Comparison of ENCODE assay signal across 21 cellular contexts in genomic region chr15:60612400-60613048, GRCh38.
DNase-seq lines count a peak whose midpoint lies in the region; ATAC-seq and TF ChIP-seq lines count a peak whose summit lies in the region.
"Had no signal": no experiment of that assay in that cellular context is flagged by ENCODE, and none has a peak within 500 bp of the region (broad histone marks: within the 10 kb centered on the region; RNA-seq: fewer than 3 reads in every experiment).

No MANE protein-coding gene starts in this region.

- no peak for TF ChIP-seq POLR2A in vagina (IDR thresholded peaks at IDR 0.05)

- no peaks in the 10 kb centered on the region for H3K9me2 ChIP-seq in SK-N-SH

- no peaks in the 10 kb centered on the region for H3K27me3 Mint-ChIP-seq in WTC11 (ENCODE audit: low read depth)

- intact Hi-C loops in vagina (cut with DNase I) = no loop called here

- WGBS in SK-N-SH (ENCODE audit: low lambda C conversion rate) = 48% methylated on average over 5 of the region's 5 CpGs

- no peaks in the 10 kb centered on the region for H3K36me3 ChIP-seq in SK-N-SH (replicated peaks in 1 of 2; ENCODE audit: control insufficient read depth in 1 of 2, insufficient read depth in 2 of 2, low read length in 1 of 2)
- H3K36me3 ChIP-seq in right atrium auricular region = no peaks in the 10 kb centered on the region
- no peaks in the 10 kb centered on the region for H3K36me3 ChIP-seq in vagina
- H3K36me3 ChIP-seq: esophagus muscularis mucosa, heart right ventricle, upper lobe of right lung had no signal

- H4K20me1 ChIP-seq in SK-N-SH (ENCODE audit: insufficient read depth) = no peaks in the 10 kb centered on the region

- DNase-seq in SK-N-SH (no peak), WTC11 (ENCODE audit: low spot score) (no peak), right atrium auricular region (ENCODE audit: low spot score) (no peak), vagina (ENCODE audit: extremely low spot score in 2 of 2) (no peak)
- DNase-seq: activated CD4-positive, alpha-beta T cell treated with anti-CD3 and anti-CD28 coated beads, Interleukin-2, amount 10 ng/mL, durations not matched to agents 24 days and 14 days; activated naive CD4-positive, alpha-beta T cell treated with anti-CD3 and anti-CD28 coated beads, Interleukin-2, amount 10 ng/mL, durations not matched to agents 7 days and 5 days; activated T-cell treated with anti-CD3 and anti-CD28 coated beads for 4 hours; CD4-positive, alpha-beta memory T cell; heart right ventricle; HFFc6; NCI-H1930; upper lobe of right lung had no signal

- no peaks in the 10 kb centered on the region for H3K79me2 ChIP-seq in SK-N-SH (ENCODE audit: insufficient read depth)

- no peak overlapping the region for H3K4me3 Mint-ChIP-seq in WTC11
- H3K4me3 Mint-ChIP-seq: activated CD4-positive, alpha-beta T cell treated with anti-CD3 and anti-CD28 coated beads, Interleukin-2, amount 10 ng/mL, durations not matched to agents 24 days and 14 days; activated naive CD4-positive, alpha-beta T cell treated with anti-CD3 and anti-CD28 coated beads, Interleukin-2, amount 10 ng/mL, durations not matched to agents 7 days and 5 days; HFFc6; mesothelial cell of epicardium; neural crest cell; stimulated activated naive CD8-positive, alpha-beta T cell treated with anti-CD3 and anti-CD28 coated beads, Interleukin-15, Interleukin-2, amounts not matched to agents 100 ng/mL and 50 ng/mL, for 24 hours had no signal

- no peak for TF ChIP-seq RAD21 in SK-N-SH (IDR thresholded peaks at IDR 0.05; ENCODE audit: low read length)

- no peak for TF ChIP-seq CTCF in SK-N-SH (IDR thresholded peaks at IDR 0.05)
- no peak for TF ChIP-seq CTCF in WTC11 (IDR thresholded peaks at IDR 0.05)
- no peak for TF ChIP-seq CTCF in right atrium auricular region (IDR thresholded peaks at IDR 0.05)
- TF ChIP-seq CTCF in vagina (IDR thresholded peaks at IDR 0.05) = no peak

- TF ChIP-seq EP300 in SK-N-SH (IDR thresholded peaks at IDR 0.05; ENCODE audit: borderline replicate concordance in 1 of 2, low read depth in 1 of 2, low read length in 1 of 2) = no peak

- H3K27ac Mint-ChIP-seq in WTC11 = no peak overlapping the region
- H3K27ac Mint-ChIP-seq: activated CD4-positive, alpha-beta T cell treated with anti-CD3 and anti-CD28 coated beads, Interleukin-2, amount 10 ng/mL, durations not matched to agents 24 days and 14 days; activated naive CD4-positive, alpha-beta T cell treated with anti-CD3 and anti-CD28 coated beads, Interleukin-2, amount 10 ng/mL, durations not matched to agents 7 days and 5 days; HFFc6; mesothelial cell of epicardium; stimulated activated naive CD8-positive, alpha-beta T cell treated with anti-CD3 and anti-CD28 coated beads, Interleukin-15, Interleukin-2, amounts not matched to agents 100 ng/mL and 50 ng/mL, for 24 hours had no signal

- CTCF ChIA-PET in SK-N-SH (lab: Yijun Ruan, JAX) (interaction anchor here (1.8 kb wide), 1 partner anchor 304 kb away, joined by 3 read pairs; no protein-coding TSS in a partner anchor), WTC11 (lab: Charles Lee) (no interaction called here)

- H3K27ac ChIP-seq in SK-N-SH (ENCODE audit: low read depth in 2 of 2, low read length in 1 of 2) = no peak overlapping the region
- H3K27ac ChIP-seq in right atrium auricular region = peak overlapping the region; percentile 23 to 50
- H3K27ac ChIP-seq in vagina = peak overlapping the region; percentile 48
- H3K27ac ChIP-seq: upper lobe of right lung had no signal

- peaks cover 36% of the 10 kb centered on the region for H3K4me1 Mint-ChIP-seq in WTC11

- no peaks in the 10 kb centered on the region for H3K9me3 Mint-ChIP-seq in WTC11
- H3K9me3 Mint-ChIP-seq: activated CD4-positive, alpha-beta T cell treated with anti-CD3 and anti-CD28 coated beads, Interleukin-2, amount 10 ng/mL, durations not matched to agents 24 days and 14 days; activated naive CD4-positive, alpha-beta T cell treated with anti-CD3 and anti-CD28 coated beads, Interleukin-2, amount 10 ng/mL, durations not matched to agents 7 days and 5 days; CD4-positive, alpha-beta memory T cell; HFFc6; mesothelial cell of epicardium; neural crest cell; stimulated activated naive CD8-positive, alpha-beta T cell treated with anti-CD3 and anti-CD28 coated beads, Interleukin-15, Interleukin-2, amounts not matched to agents 100 ng/mL and 50 ng/mL, for 24 hours had no signal

- H3K27me3 ChIP-seq in SK-N-SH (ENCODE audit: insufficient read depth) (no peaks in the 10 kb centered on the region; the same call in 1 of the 2 replicates), right atrium auricular region (no peaks in the 10 kb centered on the region), vagina (no peaks in the 10 kb centered on the region)
- H3K27me3 ChIP-seq: esophagus muscularis mucosa, heart right ventricle, upper lobe of right lung had no signal

- no peak overlapping the region for H3K9ac ChIP-seq in SK-N-SH

- POLR2A ChIA-PET in SK-N-SH (lab: Yijun Ruan, JAX) (no interaction called here), WTC11 (lab: Charles Lee) (no interaction called here)

- no peaks in the 10 kb centered on the region for H3K36me3 Mint-ChIP-seq in WTC11
- H3K36me3 Mint-ChIP-seq: activated naive CD4-positive, alpha-beta T cell treated with anti-CD3 and anti-CD28 coated beads, Interleukin-2, amount 10 ng/mL, durations not matched to agents 7 days and 5 days; mesothelial cell of epicardium had no signal

- H3K9me3 ChIP-seq in SK-N-SH = no peaks in the 10 kb centered on the region
- no peaks in the 10 kb centered on the region for H3K9me3 ChIP-seq in right atrium auricular region
- no peaks in the 10 kb centered on the region for H3K9me3 ChIP-seq in vagina
- H3K9me3 ChIP-seq: esophagus muscularis mucosa, heart right ventricle, upper lobe of right lung had no signal

- H3K4me1 ChIP-seq in SK-N-SH (ENCODE audit: control insufficient read depth in 1 of 2, insufficient read depth in 2 of 2, low read depth in 1 of 2, low read length in 1 of 2) (peaks cover 0 to 10% of the 10 kb centered on the region in 2 experiments; a peak in 2 of 4 replicates), right atrium auricular region (peaks cover 0 to 14% of the 10 kb centered on the region in 2 donors), vagina (peaks cover 38% of the 10 kb centered on the region)
- H3K4me1 ChIP-seq: upper lobe of right lung had no signal

- H3F3A ChIP-seq in SK-N-SH (replicated peaks; ENCODE audit: insufficient read depth) = no peaks in the 10 kb centered on the region

- no peak overlapping the region for H3K4me2 ChIP-seq in SK-N-SH

- H3K4me3 ChIP-seq in SK-N-SH (ENCODE audit: low read depth in 2 of 2, low read length in 1 of 2) (no peak overlapping the region), right atrium auricular region (no peak overlapping the region), vagina (no peak overlapping the region)
- H3K4me3 ChIP-seq: esophagus muscularis mucosa, heart right ventricle, upper lobe of right lung had no signal

- ATAC-seq in SK-N-SH treated with all-trans-retinoic acid at 6 μM for 48 hours (peak; percentile 58; the same call in 2 of the 3 replicates), WTC11 (peak; percentile 32; the same call in 1 of the 2 replicates), HG02973 (IDR thresholded peaks at IDR 0.05; ENCODE audit: unreplicated experiment) (no peak), GM18861 (IDR thresholded peaks at IDR 0.05; ENCODE audit: unreplicated experiment) (no peak), HG02884 (IDR thresholded peaks at IDR 0.05; ENCODE audit: unreplicated experiment) (no peak)
- ATAC-seq: HepG2, upper lobe of right lung had no signal

- no peak overlapping the region for H2AFZ ChIP-seq in SK-N-SH (ENCODE audit: low read depth)

TF ChIP-seq in SK-N-SH treated with all-trans-retinoic acid at 6 μM for 48 hours, 23 proteins besides CTCF, POLR2A, EP300 and RAD21 (continues in another document):
- no peak for TF ChIP-seq RARB (CRISPR knock-in tag; IDR thresholded peaks at IDR 0.05)

TF ChIP-seq in SK-N-SH, 30 proteins besides CTCF, POLR2A, EP300 and RAD21:
- TF ChIP-seq CHD2 (IDR thresholded peaks at IDR 0.05; ENCODE audit: low read length, partially characterized antibody) (no peak), RFX5 (IDR thresholded peaks at IDR 0.05; ENCODE audit: low read length) (no peak), FOXM1 (IDR thresholded peaks at IDR 0.05; ENCODE audit: low read depth) (no peak), EZH2phosphoT487 (IDR thresholded peaks at IDR 0.05; ENCODE audit: borderline replicate concordance, low read depth) (no peak), GATA2 (CRISPR knock-in tag; IDR thresholded peaks at IDR 0.05) (no peak)

TF ChIP-seq in WTC11, 78 proteins besides CTCF, POLR2A, EP300 and RAD21 (continues in another document):
- TF ChIP-seq CREB1 (CRISPR knock-in tag; IDR thresholded peaks at IDR 0.05) (no peak), ZBTB21 (CRISPR knock-in tag; IDR thresholded peaks at IDR 0.05; ENCODE audit: borderline replicate concordance) (no peak)
- TF ChIP-seq, protein P1, sequence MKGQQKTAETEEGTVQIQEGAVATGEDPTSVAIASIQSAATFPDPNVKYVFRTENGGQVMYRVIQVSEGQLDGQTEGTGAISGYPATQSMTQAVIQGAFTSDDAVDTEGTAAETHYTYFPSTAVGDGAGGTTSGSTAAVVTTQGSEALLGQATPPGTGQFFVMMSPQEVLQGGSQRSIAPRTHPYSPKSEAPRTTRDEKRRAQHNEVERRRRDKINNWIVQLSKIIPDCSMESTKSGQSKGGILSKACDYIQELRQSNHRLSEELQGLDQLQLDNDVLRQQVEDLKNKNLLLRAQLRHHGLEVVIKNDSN (CRISPR knock-in tag; IDR thresholded peaks at IDR 0.05) = no peak
- TF ChIP-seq, protein P2, sequence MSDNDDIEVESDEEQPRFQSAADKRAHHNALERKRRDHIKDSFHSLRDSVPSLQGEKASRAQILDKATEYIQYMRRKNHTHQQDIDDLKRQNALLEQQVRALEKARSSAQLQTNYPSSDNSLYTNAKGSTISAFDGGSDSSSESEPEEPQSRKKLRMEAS (CRISPR knock-in tag; IDR thresholded peaks at IDR 0.05) = no peak
- TF ChIP-seq, protein P3, sequence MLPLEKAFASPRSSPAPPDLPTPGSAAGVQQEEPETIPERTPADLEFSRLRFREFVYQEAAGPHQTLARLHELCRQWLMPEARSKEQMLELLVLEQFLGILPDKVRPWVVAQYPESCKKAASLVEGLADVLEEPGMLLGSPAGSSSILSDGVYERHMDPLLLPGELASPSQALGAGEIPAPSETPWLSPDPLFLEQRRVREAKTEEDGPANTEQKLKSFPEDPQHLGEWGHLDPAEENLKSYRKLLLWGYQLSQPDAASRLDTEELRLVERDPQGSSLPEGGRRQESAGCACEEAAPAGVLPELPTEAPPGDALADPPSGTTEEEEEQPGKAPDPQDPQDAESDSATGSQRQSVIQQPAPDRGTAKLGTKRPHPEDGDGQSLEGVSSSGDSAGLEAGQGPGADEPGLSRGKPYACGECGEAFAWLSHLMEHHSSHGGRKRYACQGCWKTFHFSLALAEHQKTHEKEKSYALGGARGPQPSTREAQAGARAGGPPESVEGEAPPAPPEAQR (CRISPR knock-in tag; IDR thresholded peaks at IDR 0.05) = no peak

Comparison
In these comparisons a context has a peak if more than half of its experiments do, and no peak if none do; other contexts are left out.
1. ATAC-seq: peak in SK-N-SH treated with all-trans-retinoic acid at 6 μM for 48 hours (single experiment) and WTC11 (single experiment); none in HG02973 (single experiment), GM18861 (single experiment) and HG02884 (single experiment).
2. H3K27ac ChIP-seq: peak in right atrium auricular region (2 of 2) and vagina (single experiment); none in SK-N-SH (0 of 2).